ENCODE assay signal across 29 cellular contexts in genomic region chr6:1067346-1067745, GRCh38.
"Had no signal": no experiment of that assay in that cellular context is flagged by ENCODE, and none has a peak within 500 bp of the region (broad histone marks: within the 10 kb centered on the region; RNA-seq: fewer than 3 reads in every experiment).

No MANE protein-coding gene starts in this region.

- H3K27me3 ChIP-seq: ascending aorta, esophagus squamous epithelium, gastroesophageal sphincter had no signal

- H3K4me1 ChIP-seq: ascending aorta had no signal

- H3K36me3 ChIP-seq: ascending aorta, esophagus squamous epithelium, gastroesophageal sphincter, heart right ventricle had no signal

- H3K4me3 ChIP-seq: ascending aorta, esophagus squamous epithelium, gastroesophageal sphincter, heart right ventricle had no signal

- H3K27ac ChIP-seq: ascending aorta, epithelial cell of prostate, esophagus squamous epithelium, gastroesophageal sphincter, heart right ventricle, VCaP had no signal

- FAIRE-seq: bronchial epithelial cell, colon, endometrium, endothelial cell of umbilical vein, TTC549 had no signal

- H3K9me3 ChIP-seq: ascending aorta, esophagus squamous epithelium, gastroesophageal sphincter, heart right ventricle had no signal

- ATAC-seq: activated CD8-positive, alpha-beta T cell treated with anti-CD3 and anti-CD28 coated beads for 36 hours; activated naive CD4-positive, alpha-beta T cell treated with anti-CD3 and anti-CD28 coated beads, Interleukin-2, amount 50 U/mL, for 72 hours; gastroesophageal sphincter; heart right ventricle; T-cell; WTC11 had no signal

- DNase-seq: activated CD4-positive, alpha-beta T cell treated with anti-CD3 and anti-CD28 coated beads for 48 hours; activated CD4-positive, alpha-beta T cell treated with anti-CD3 and anti-CD28 coated beads, Interleukin-2, amount 50 U/mL, for 1 hour; activated CD4-positive, alpha-beta T cell treated with anti-CD3 and anti-CD28 coated beads, Interleukin-2, amount 50 U/mL, for 48 hours; activated CD8-positive, alpha-beta memory T cell treated with anti-CD3 and anti-CD28 coated beads for 24 hours; activated CD8-positive, alpha-beta T cell treated with anti-CD3 and anti-CD28 coated beads for 36 hours; activated effector memory CD4-positive, alpha-beta T cell treated with anti-CD3 and anti-CD28 coated beads, Interleukin-2, amount 50 U/mL, for 16 hours; activated naive CD4-positive, alpha-beta T cell treated with anti-CD3 and anti-CD28 coated beads, Interleukin-2, amount 10 ng/mL, durations not matched to agents 7 days and 5 days; activated naive CD8-positive, alpha-beta T cell treated with anti-CD3 and anti-CD28 coated beads, Interleukin-2, amount 10 ng/mL, durations not matched to agents 7 days and 5 days; activated T-cell treated with anti-CD3 and anti-CD28 coated beads, Interleukin-2, amount 50 U/mL, for 1 hour; activated T-cell treated with anti-CD3 and anti-CD28 coated beads, Interleukin-2, amount 50 U/mL, for 48 hours; caudate nucleus; effector CD8-positive, alpha-beta T cell; esophagus squamous epithelium; foreskin melanocyte; heart right ventricle; SW 1271; T-cell; T-helper 9 cell had no signal
